Comparison of ENCODE assay signal across 35 cellular contexts in genomic region chr21:37106998-37107397, GRCh38.
"Had no signal": no experiment of that assay in that cellular context is flagged by ENCODE, and none has a peak within 500 bp of the region (broad histone marks: within the 10 kb centered on the region; RNA-seq: fewer than 3 reads in every experiment).

No MANE protein-coding gene starts in this region.

- H3K27ac Mint-ChIP-seq: activated B cell treated with CpG ODN at 0.5 μM for 24 hours; activated CD4-positive, alpha-beta memory T cell treated with anti-CD3 and anti-CD28 coated beads for 36 hours; activated CD4-positive, alpha-beta T cell treated with anti-CD3 and anti-CD28 coated beads, Interleukin-2, amount 10 ng/mL, durations not matched to agents 24 days and 14 days; activated CD8-positive, alpha-beta T cell treated with anti-CD3 and anti-CD28 coated beads for 36 hours; activated naive CD4-positive, alpha-beta T cell treated with anti-CD3 and anti-CD28 coated beads, Interleukin-2, amount 10 ng/mL, durations not matched to agents 7 days and 5 days; activated naive CD8-positive, alpha-beta T cell treated with anti-CD3 and anti-CD28 coated beads for 36 hours; activated T-helper 1 cell treated with anti-CD3 and anti-CD28 coated beads, Interleukin-12 subunit alpha, Interleukin-12 subunit beta, Interleukin-2, Interleukin-4 antibody, amounts not matched to agents 30 ng/mL and 10 ng/mL and 1 ng/mL, durations not matched to agents 14 hours and 24 hours and 36 hours; activated T-helper 17 cell treated with anti-CD3 and anti-CD28 coated beads, Interleukin-2, amount 50 U/mL, for 72 hours; T-helper 1 cell treated with Interleukin-12 subunit alpha and Interleukin-12 subunit beta and Interleukin-4 antibody, amounts not matched to agents 30 μg/mL and 1 μg/mL, for 36 hours; T-helper 2 cell treated with Interferon-gamma antibody and Interleukin-4, amounts not matched to agents 5 μg/mL and 100 μg/mL, for 36 hours had no signal

- H3K36me3 ChIP-seq: adrenal gland, breast epithelium had no signal

- ATAC-seq: activated CD8-positive, alpha-beta T cell treated with anti-CD3 and anti-CD28 coated beads for 36 hours; activated naive CD4-positive, alpha-beta T cell treated with anti-CD3 and anti-CD28 coated beads, Interleukin-2, amount 50 U/mL, for 72 hours; activated T-helper 17 cell treated with anti-CD3 and anti-CD28 coated beads, Interleukin-2, amount 50 U/mL, for 72 hours; body of pancreas had no signal

- H3K4me1 ChIP-seq: adrenal gland, body of pancreas, breast epithelium had no signal

- H3K9me3 Mint-ChIP-seq: activated B cell treated with CpG ODN at 0.5 μM for 24 hours; activated T-helper 17 cell treated with anti-CD3 and anti-CD28 coated beads, Interleukin-2, amount 50 U/mL, for 72 hours had no signal

- FAIRE-seq: astrocyte, TTC549 had no signal

- H3K27me3 ChIP-seq: adrenal gland, body of pancreas, brain microvascular endothelial cell, breast epithelium had no signal

- DNase-seq: activated B cell treated with CpG ODN at 0.5 μM for 24 hours; activated CD4-positive, alpha-beta memory T cell treated with anti-CD3 and anti-CD28 coated beads for 36 hours; activated CD4-positive, alpha-beta T cell treated with anti-CD3 and anti-CD28 coated beads for 4 hours; activated CD4-positive, alpha-beta T cell treated with anti-CD3 and anti-CD28 coated beads, Interleukin-2, amount 10 ng/mL, durations not matched to agents 24 days and 14 days; activated CD4-positive, alpha-beta T cell treated with anti-CD3 and anti-CD28 coated beads, Interleukin-2, amount 50 U/mL, for 1 hour; activated CD4-positive, alpha-beta T cell treated with anti-CD3 and anti-CD28 coated beads, Interleukin-2, amount 50 U/mL, for 4 hours; activated CD4-positive, CD25-positive, alpha-beta regulatory T cell treated with anti-CD3 and anti-CD28 coated beads, Interleukin-2, amount 50 U/mL, for 72 hours; activated CD8-positive, alpha-beta memory T cell treated with anti-CD3 and anti-CD28 coated beads, Interleukin-2, amount 50 U/mL, for 4 hours; activated CD8-positive, alpha-beta T cell treated with anti-CD3 and anti-CD28 coated beads for 36 hours; activated effector memory CD4-positive, alpha-beta T cell treated with anti-CD3 and anti-CD28 coated beads, Interleukin-2, amount 50 U/mL, for 16 hours; activated gamma-delta T cell treated with Interleukin-2 at 50 U/mL for 16 hours; activated naive CD4-positive, alpha-beta T cell treated with anti-CD3 and anti-CD28 coated beads, Interleukin-2, amount 10 ng/mL, durations not matched to agents 7 days and 5 days; activated naive CD4-positive, alpha-beta T cell treated with Interleukin-2 at 50 U/mL for 16 hours; activated naive CD8-positive, alpha-beta T cell treated with anti-CD3 and anti-CD28 coated beads for 36 hours; activated T-cell treated with anti-CD3 and anti-CD28 coated beads for 4 hours; activated T-cell treated with anti-CD3 and anti-CD28 coated beads, Interleukin-2, amount 50 U/mL, for 1 hour; activated T-cell treated with anti-CD3 and anti-CD28 coated beads, Interleukin-2, amount 50 U/mL, for 48 hours; adrenal gland; amniotic stem cell; aorta; body of pancreas; brain microvascular endothelial cell; central memory CD4-positive, alpha-beta T cell; T-helper 1 cell; T-helper 2 cell; T-helper 9 cell had no signal

- H3K4me3 Mint-ChIP-seq: activated B cell treated with CpG ODN at 0.5 μM for 24 hours; activated CD4-positive, alpha-beta memory T cell treated with anti-CD3 and anti-CD28 coated beads for 36 hours; activated CD4-positive, alpha-beta T cell treated with anti-CD3 and anti-CD28 coated beads, Interleukin-2, amount 10 ng/mL, durations not matched to agents 24 days and 14 days; activated CD8-positive, alpha-beta T cell treated with anti-CD3 and anti-CD28 coated beads for 36 hours; activated naive CD4-positive, alpha-beta T cell treated with anti-CD3 and anti-CD28 coated beads, Interleukin-2, amount 10 ng/mL, durations not matched to agents 7 days and 5 days; activated naive CD8-positive, alpha-beta T cell treated with anti-CD3 and anti-CD28 coated beads for 36 hours; activated T-helper 1 cell treated with anti-CD3 and anti-CD28 coated beads, Interleukin-12 subunit alpha, Interleukin-12 subunit beta, Interleukin-2, Interleukin-4 antibody, amounts not matched to agents 30 ng/mL and 10 ng/mL and 1 ng/mL, durations not matched to agents 14 hours and 24 hours and 36 hours; activated T-helper 17 cell treated with anti-CD3 and anti-CD28 coated beads, Interleukin-2, amount 50 U/mL, for 72 hours; T-helper 1 cell treated with Interleukin-12 subunit alpha and Interleukin-12 subunit beta and Interleukin-4 antibody, amounts not matched to agents 30 μg/mL and 1 μg/mL, for 36 hours; T-helper 2 cell treated with Interferon-gamma antibody and Interleukin-4, amounts not matched to agents 5 μg/mL and 100 μg/mL, for 36 hours had no signal

- H3K27me3 Mint-ChIP-seq: activated B cell treated with CpG ODN at 0.5 μM for 24 hours; activated CD4-positive, alpha-beta memory T cell treated with anti-CD3 and anti-CD28 coated beads for 36 hours; activated CD4-positive, alpha-beta T cell treated with anti-CD3 and anti-CD28 coated beads, Interleukin-2, amount 10 ng/mL, durations not matched to agents 24 days and 14 days; activated CD8-positive, alpha-beta T cell treated with anti-CD3 and anti-CD28 coated beads for 36 hours; activated naive CD4-positive, alpha-beta T cell treated with anti-CD3 and anti-CD28 coated beads, Interleukin-2, amount 10 ng/mL, durations not matched to agents 7 days and 5 days; activated naive CD8-positive, alpha-beta T cell treated with anti-CD3 and anti-CD28 coated beads for 36 hours; activated T-helper 17 cell treated with anti-CD3 and anti-CD28 coated beads, Interleukin-2, amount 50 U/mL, for 72 hours had no signal

- H3K27ac ChIP-seq: adrenal gland, body of pancreas, brain microvascular endothelial cell, breast epithelium, VCaP had no signal

- H3K9me3 ChIP-seq: adrenal gland, body of pancreas, breast epithelium had no signal

- H3K4me1 Mint-ChIP-seq: activated B cell treated with CpG ODN at 0.5 μM for 24 hours; activated CD4-positive, alpha-beta T cell treated with anti-CD3 and anti-CD28 coated beads, Interleukin-2, amount 10 ng/mL, durations not matched to agents 24 days and 14 days; activated naive CD4-positive, alpha-beta T cell treated with anti-CD3 and anti-CD28 coated beads, Interleukin-2, amount 10 ng/mL, durations not matched to agents 7 days and 5 days; activated naive CD8-positive, alpha-beta T cell treated with anti-CD3 and anti-CD28 coated beads for 36 hours had no signal

- H3K4me3 ChIP-seq: adrenal gland, body of pancreas, breast epithelium had no signal
